Comparison of ENCODE assay signal across 11 cellular contexts in genomic region chr19:46890423-46891170, GRCh38. TPM values are rescaled to one million over a fixed set of nuclear protein-coding genes. Genes with fewer than 3 reads are reported as not detected.
DNase-seq lines count a peak whose midpoint lies in the region; ATAC-seq and TF ChIP-seq lines count a peak whose summit lies in the region.
"Had no signal": no experiment of that assay in that cellular context is flagged by ENCODE, and none has a peak within 500 bp of the region (broad histone marks: within the 10 kb centered on the region; RNA-seq: fewer than 3 reads in every experiment).

No MANE protein-coding gene starts in this region.

- H3K9me3 ChIP-seq in cardiac muscle cell (ENCODE audit: low read depth) (no peaks in the 10 kb centered on the region), right cardiac atrium (ENCODE audit: control insufficient read depth, low read length) (no peaks in the 10 kb centered on the region), upper lobe of right lung (no peaks in the 10 kb centered on the region), ascending aorta (no peaks in the 10 kb centered on the region)
- H3K9me3 ChIP-seq: spleen, suprapubic skin had no signal

- H3K4me1 ChIP-seq in cardiac muscle cell (ENCODE audit: low read depth) (no peaks in the 10 kb centered on the region), right cardiac atrium (ENCODE audit: control insufficient read depth, insufficient read depth, low read length) (peaks cover 4% of the 10 kb centered on the region), upper lobe of right lung (peaks cover 4% of the 10 kb centered on the region), ascending aorta (peaks cover 0 to 10% of the 10 kb centered on the region in 2 donors)

- H3K4me3 ChIP-seq in cardiac muscle cell (no peak overlapping the region), right cardiac atrium (ENCODE audit: low read length) (no peak overlapping the region), upper lobe of right lung (no peak overlapping the region), ascending aorta (no peak overlapping the region)
- H3K4me3 ChIP-seq: spleen, suprapubic skin had no signal

- peak in 1 of 2 donors; percentile 53 for DNase-seq in cardiac muscle cell (ENCODE audit: low read depth in 1 of 2, low spot score in 1 of 2)
- no peak for DNase-seq in cardiac septum (ENCODE audit: low spot score)
- peak; percentile 26 for DNase-seq in T1000 (lab: John Stamatoyannopoulos, UW)
- DNase-seq in right cardiac atrium = no peak
- DNase-seq in upper lobe of right lung = no peak
- no peak for DNase-seq in stimulated activated CD4-positive, alpha-beta T cell treated with anti-CD3 and anti-CD28 coated beads, Interleukin-4, amount 100 ng/mL, for 4 hours
- DNase-seq in ascending aorta (ENCODE audit: low spot score in 2 of 2) = no peak
- DNase-seq: CD4-positive, alpha-beta T cell; spleen had no signal

- H3K36me3 ChIP-seq in cardiac muscle cell = no peaks in the 10 kb centered on the region
- H3K36me3 ChIP-seq in upper lobe of right lung = no peaks in the 10 kb centered on the region
- no peaks in the 10 kb centered on the region for H3K36me3 ChIP-seq in ascending aorta
- H3K36me3 ChIP-seq: spleen, suprapubic skin had no signal

- 51% methylated on average over 3 of the region's 3 CpGs for WGBS in right cardiac atrium

- TF ChIP-seq CTCF in cardiac muscle cell (IDR thresholded peaks at IDR 0.05; ENCODE audit: low read depth, low read length) (no peak), upper lobe of right lung (IDR thresholded peaks at IDR 0.05) (no peak), ascending aorta (IDR thresholded peaks at IDR 0.05) (no peak)

- intact Hi-C loops in cardiac septum (cut with DNase I) (no loop called here), right cardiac atrium (cut with DNase I) (no loop called here), upper lobe of right lung (cut with DNase I) (no loop called here), ascending aorta (cut with DNase I) (no loop called here)

- H3K27me3 ChIP-seq in cardiac muscle cell (no peaks in the 10 kb centered on the region), right cardiac atrium (ENCODE audit: control insufficient read depth, insufficient read depth) (no peaks in the 10 kb centered on the region), upper lobe of right lung (no peaks in the 10 kb centered on the region), ascending aorta (no peaks in the 10 kb centered on the region)
- H3K27me3 ChIP-seq: spleen, suprapubic skin had no signal

- H3K27ac ChIP-seq in cardiac muscle cell (peak overlapping the region; percentile 46), right cardiac atrium (ENCODE audit: low read length) (no peak overlapping the region), upper lobe of right lung (no peak overlapping the region), ascending aorta (peak overlapping the region in 1 of 2 donors; percentile 28)
- H3K27ac ChIP-seq: spleen, suprapubic skin had no signal

- ATAC-seq in right cardiac atrium (peak; percentile 24 to 32), upper lobe of right lung (peak; percentile 37), GM21723 (IDR thresholded peaks at IDR 0.05; ENCODE audit: unreplicated experiment) (no peak)

RNA-seq across cellular contexts. Expression of gene ARHGAP35, which starts 29.8 kb away (rescaled TPM):
- total RNA-seq in cardiac muscle cell = 31.6 and 36.9 TPM in 2 replicates
- 15.9 and 19.8 TPM in 2 replicates for polyA plus RNA-seq in cardiac muscle cell
- total RNA-seq in cardiac septum = 93.0 TPM
- 10 to 100 TPM; 71.5 to 85.6 (median 77.1) TPM for total RNA-seq in right cardiac atrium
- 46.6 TPM for polyA plus RNA-seq in right cardiac atrium
- 63.8 TPM for total RNA-seq in upper lobe of right lung
- total RNA-seq in ascending aorta = 23.7 TPM

RNA-seq across cellular contexts. Expression of gene AP2S1, which starts 40.0 kb away (rescaled TPM):
- 76.5 and 139 TPM in 2 replicates for total RNA-seq in cardiac muscle cell
- 206 and 260 TPM in 2 replicates for polyA plus RNA-seq in cardiac muscle cell
- 77.3 TPM for total RNA-seq in cardiac septum
- total RNA-seq in right cardiac atrium = 100 to 1,000 TPM in 1 of 4 donors, 10 to 100 TPM in 3; 83.0 to 102 (median 93.9) TPM
- polyA plus RNA-seq in right cardiac atrium = 90.5 TPM
- 101 TPM for total RNA-seq in upper lobe of right lung
- 96.6 TPM for total RNA-seq in ascending aorta
